Comparison of ENCODE assay signal across 18 cellular contexts in genomic region chrX:791479-792034, GRCh38.
"Had no signal": no experiment of that assay in that cellular context is flagged by ENCODE, and none has a peak within 500 bp of the region (broad histone marks: within the 10 kb centered on the region; RNA-seq: fewer than 3 reads in every experiment).

No MANE protein-coding gene starts in this region.

- H3K9me3 ChIP-seq: prostate gland, right atrium auricular region, thyroid gland had no signal

- H3K4me3 ChIP-seq: dorsolateral prefrontal cortex, left ventricle myocardium inferior, prostate gland, right atrium auricular region, thyroid gland had no signal

- H3K27me3 ChIP-seq: foreskin keratinocyte, thyroid gland had no signal

- H3K4me1 ChIP-seq: foreskin keratinocyte, left ventricle myocardium inferior, prostate gland, right atrium auricular region, thyroid gland had no signal

- H3K36me3 ChIP-seq: left ventricle myocardium inferior, prostate gland, right atrium auricular region, thyroid gland, WERI-Rb-1 had no signal

- H3K27ac ChIP-seq: dorsolateral prefrontal cortex, foreskin keratinocyte, left ventricle myocardium inferior, prostate gland, right atrium auricular region, thyroid gland, WERI-Rb-1 had no signal

- ATAC-seq: foreskin keratinocyte had no signal

- DNase-seq: activated CD4-positive, alpha-beta memory T cell treated with anti-CD3 and anti-CD28 coated beads for 36 hours; activated naive CD4-positive, alpha-beta T cell treated with Interleukin-2 at 50 U/mL for 16 hours; activated naive CD8-positive, alpha-beta T cell treated with anti-CD3 and anti-CD28 coated beads, Interleukin-2, amount 10 ng/mL, durations not matched to agents 7 days and 5 days; activated T-cell treated with anti-CD3 and anti-CD28 coated beads for 4 hours; central memory CD4-positive, alpha-beta T cell; dorsolateral prefrontal cortex; foreskin keratinocyte; head of caudate nucleus; kidney; left ventricle myocardium inferior; mammary epithelial cell; stimulated activated CD4-positive, alpha-beta T cell treated with anti-CD3 and anti-CD28 coated beads, Interleukin-2, amount 100 ng/mL, for 24 hours; stimulated activated naive CD4-positive, alpha-beta T cell treated with Interleukin-2 at 50 U/mL for 16 hours; SW 1271; thyroid gland; WERI-Rb-1 had no signal
